ENCODE assay signal across 22 cellular contexts in the genomic region with DNA sequence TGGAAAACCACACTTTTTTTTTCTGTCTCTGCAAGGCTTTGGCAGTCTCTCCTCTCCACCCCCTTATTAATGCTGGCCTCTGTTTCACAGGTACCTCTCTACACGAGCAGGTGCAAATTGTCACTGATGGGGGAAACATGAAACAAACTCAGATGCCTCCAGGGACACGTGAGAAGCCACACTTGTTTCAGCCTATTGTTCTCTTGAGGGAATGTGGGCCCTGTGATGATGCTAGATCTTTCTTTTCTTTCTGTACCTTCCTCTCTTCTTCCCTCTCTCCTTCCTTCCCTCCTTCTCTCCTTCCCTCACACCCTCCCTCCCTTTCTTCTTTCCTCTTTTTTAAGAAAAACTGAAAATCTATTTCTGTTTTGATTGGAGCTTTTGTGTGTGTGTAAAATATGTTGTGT. TPM values are rescaled to one million over a fixed set of nuclear protein-coding genes. Genes with fewer than 3 reads are reported as not detected.
A peak's percentile ranks its signal among the peaks of the same experiment; 100 is the strongest.
DNase-seq lines count a peak whose midpoint lies in the region; ATAC-seq and TF ChIP-seq lines count a peak whose summit lies in the region.
"Had no signal": no experiment of that assay in that cellular context is flagged by ENCODE, and none has a peak within 500 bp of the region (broad histone marks: within the 10 kb centered on the region; RNA-seq: fewer than 3 reads in every experiment).

No MANE protein-coding gene starts in this region.

- no peak overlapping the region for H2AK5ac ChIP-seq in mesenchymal stem cell (ENCODE audit: low read length, severe bottlenecking)

- intact Hi-C loops in OCI-LY7 (cut with micrococcal nuclease; ENCODE audit: unreplicated experiment) = no loop called here

- H3K9me3 ChIP-seq in OCI-LY7 (ENCODE audit: low read length) (no peaks in the 10 kb centered on the region), mesenchymal stem cell (ENCODE audit: control insufficient read depth, low read length) (no peaks in the 10 kb centered on the region)
- H3K9me3 ChIP-seq: pancreas, Peyer's patch had no signal

- H2AFZ ChIP-seq in OCI-LY7 (ENCODE audit: low read length) = peak overlapping the region; percentile 44
- no peak overlapping the region for H2AFZ ChIP-seq in mesenchymal stem cell (ENCODE audit: low read depth, low read length)

- no peak overlapping the region for H4K8ac ChIP-seq in mesenchymal stem cell (ENCODE audit: low read length)

- no peak overlapping the region for H3K18ac ChIP-seq in mesenchymal stem cell (ENCODE audit: low read depth in 1 of 2, low read length in 2 of 2)

- H2BK12ac ChIP-seq in mesenchymal stem cell (ENCODE audit: low read length in 2 of 2) = no peak overlapping the region

- no peak overlapping the region for H4K91ac ChIP-seq in mesenchymal stem cell (ENCODE audit: low read length)

- H2BK120ac ChIP-seq in mesenchymal stem cell (ENCODE audit: low read depth, low read length) = no peak overlapping the region

- WGBS in mesenchymal stem cell = 62% methylated on average over 2 of the region's 2 CpGs

- no peaks in the 10 kb centered on the region for H3K79me1 ChIP-seq in mesenchymal stem cell (replicated peaks; ENCODE audit: low read length, poor library complexity, severe bottlenecking)

- H3K9ac ChIP-seq in mesenchymal stem cell (ENCODE audit: low read length) = no peak overlapping the region

- H2BK5ac ChIP-seq in mesenchymal stem cell (ENCODE audit: low read depth, low read length, poor library complexity, severe bottlenecking) = no peak overlapping the region

- H3K79me2 ChIP-seq in OCI-LY7 (ENCODE audit: insufficient read depth, low read depth, low read length) = peaks cover 8% of the 10 kb centered on the region; the same call in 1 of the 2 replicates

- no TSS peak for BruUV-seq in OCI-LY7 (replicated peaks; lab: Mats Ljungman, UMichigan)

- peak overlapping the region; percentile 58 for H3K4me2 ChIP-seq in OCI-LY7 (ENCODE audit: low read length)
- H3K4me2 ChIP-seq in mesenchymal stem cell (ENCODE audit: low read length, poor library complexity, severe bottlenecking) = no peak overlapping the region
- H3K4me2 ChIP-seq: GM23338 had no signal

- ATAC-seq in GM18519 (IDR thresholded peaks at IDR 0.05; ENCODE audit: low FRiP score, unreplicated experiment) = no peak
- ATAC-seq: left lobe of liver, pancreas, right cardiac atrium had no signal

- H3K4me3 ChIP-seq in GM12865 (ENCODE audit: low read depth, low read length) (no peak overlapping the region), OCI-LY7 (ENCODE audit: low read depth, low read length, poor library complexity, severe bottlenecking) (no peak overlapping the region), mesenchymal stem cell (ENCODE audit: insufficient read depth in 1 of 2, low read depth in 1 of 2, low read length in 2 of 2) (no peak overlapping the region)
- H3K4me3 ChIP-seq: GM23338, pancreas, Peyer's patch, SJSA1 had no signal

- CTCF ChIA-PET in OCI-LY7 (lab: Charles Lee; ENCODE audit: unreplicated experiment) (no interaction called here), HEK293T (lab: Yijun Ruan, JAX) (interaction anchor here (0.6 kb wide), 1 partner anchor 47 kb away, joined by 7 read pairs; no protein-coding TSS in a partner anchor)

- H3K4me1 ChIP-seq in OCI-LY7 (ENCODE audit: insufficient read depth, low read length, poor library complexity, severe bottlenecking) (peaks cover 25% of the 10 kb centered on the region), mesenchymal stem cell (ENCODE audit: control insufficient read depth, insufficient read depth, low read depth, low read length) (peaks cover under 1% of the 10 kb centered on the region)
- H3K4me1 ChIP-seq: Peyer's patch had no signal

- peak; percentile 71 for DNase-seq in COR-L47 (lab: John Stamatoyannopoulos, UW)
- peak; percentile 39 for DNase-seq in GM12865 (ENCODE audit: low read depth)
- DNase-seq in NCI-H187 (lab: John Stamatoyannopoulos, UW) = peak; percentile 25 to 49
- peak; percentile 68 for DNase-seq in OCI-LY7 (ENCODE audit: low spot score)
- no peak for DNase-seq in HEK293T (ENCODE audit: extremely low spot score)
- no peak for DNase-seq in mesenchymal stem cell
- DNase-seq in erythroblast (lab: John Stamatoyannopoulos, UW) = no peak
- DNase-seq: activated CD4-positive, alpha-beta T cell treated with anti-CD3 and anti-CD28 coated beads for 48 hours; activated naive CD8-positive, alpha-beta T cell treated with anti-CD3 and anti-CD28 coated beads, Interleukin-2, amount 10 ng/mL, durations not matched to agents 7 days and 5 days; CD4-positive, alpha-beta memory T cell; DMS153; naive thymus-derived CD8-positive, alpha-beta T cell; NCI-H2227 treated with DMSO at 0.1 percent for 48 hours; pancreas; Peyer's patch; right cardiac atrium; stimulated activated CD4-positive, alpha-beta T cell treated with anti-CD3 and anti-CD28 coated beads, Interleukin-4, amount 100 ng/mL, for 4 hours; trophoblast cell had no signal

- no peak overlapping the region for H3K4ac ChIP-seq in mesenchymal stem cell (ENCODE audit: low read depth in 1 of 2, low read length in 2 of 2)

- POLR2A ChIA-PET in OCI-LY7 (lab: Charles Lee) (interaction anchor here (0.6 kb wide), 2 partner anchors 245 to 298 kb away, joined by 3 to 9 read pairs; no protein-coding TSS in a partner anchor), HEK293T (lab: Yijun Ruan, JAX) (no interaction called here)

- no peaks in the 10 kb centered on the region for H3K9me2 ChIP-seq in OCI-LY7 (ENCODE audit: insufficient read depth, low read length)

- no peaks in the 10 kb centered on the region for H3K27me3 ChIP-seq in mesenchymal stem cell (ENCODE audit: control insufficient read depth in 1 of 2, insufficient read depth in 1 of 2, low read length in 2 of 2)
- H3K27me3 ChIP-seq: pancreas, Peyer's patch, SJSA1 had no signal

- no peaks in the 10 kb centered on the region for H3K36me3 ChIP-seq in OCI-LY7 (ENCODE audit: insufficient read depth, low read length)
- no peaks in the 10 kb centered on the region for H3K36me3 ChIP-seq in mesenchymal stem cell (ENCODE audit: control insufficient read depth in 1 of 2, insufficient read depth in 2 of 2, low read depth in 1 of 2, low read length in 2 of 2)
- H3K36me3 ChIP-seq: pancreas, Peyer's patch, SJSA1 had no signal

- H3K27ac ChIP-seq in OCI-LY7 (ENCODE audit: low read depth, low read length, poor library complexity, severe bottlenecking) (peak overlapping the region; percentile 51), mesenchymal stem cell (ENCODE audit: low read length, poor library complexity, severe bottlenecking) (no peak overlapping the region)
- H3K27ac ChIP-seq: pancreas, Peyer's patch, SJSA1 had no signal

- no peak overlapping the region for H3K23ac ChIP-seq in mesenchymal stem cell (ENCODE audit: low read length in 2 of 2)

- H4K20me1 ChIP-seq in OCI-LY7 (ENCODE audit: insufficient read depth, low read length) = no peaks in the 10 kb centered on the region

- TF ChIP-seq POLR2A in erythroblast (IDR thresholded peaks at IDR 0.05; ENCODE audit: low read length) = no peak

- no peak overlapping the region for H2BK15ac ChIP-seq in mesenchymal stem cell (ENCODE audit: low read depth, poor library complexity, severe bottlenecking)

- H3K14ac ChIP-seq in mesenchymal stem cell (ENCODE audit: low read length in 2 of 2) = no peak overlapping the region

- no peak for TF ChIP-seq CTCF in GM12865 (IDR thresholded peaks at IDR 0.05; ENCODE audit: insufficient read depth, low read depth, low read length, missing control alignments)
- TF ChIP-seq CTCF in OCI-LY7 (conservative IDR thresholded peaks at IDR 0.05; ENCODE audit: low read length) = no peak

TF ChIP-seq in HEK293T, 16 proteins besides CTCF, POLR2A, EP300 and RAD21:
- TF ChIP-seq SUZ12 (IDR thresholded peaks at IDR 0.05) (no peak), LEF1 (IDR thresholded peaks at IDR 0.05; ENCODE audit: borderline replicate concordance) (no peak), BHLHE40 (IDR thresholded peaks at IDR 0.05; ENCODE audit: borderline replicate concordance) (no peak), CTBP1 (IDR thresholded peaks at IDR 0.05; ENCODE audit: borderline replicate concordance) (no peak), TARDBP (IDR thresholded peaks at IDR 0.05) (no peak), ZNF384 (IDR thresholded peaks at IDR 0.05) (no peak), HDGF (IDR thresholded peaks at IDR 0.05; ENCODE audit: borderline replicate concordance) (no peak), NFRKB (IDR thresholded peaks at IDR 0.05) (no peak), FOXM1 (IDR thresholded peaks at IDR 0.05; ENCODE audit: borderline replicate concordance) (no peak), L3MBTL2 (conservative IDR thresholded peaks at IDR 0.05) (no peak), ELF4 (IDR thresholded peaks at IDR 0.05) (no peak), FOXA1 (IDR thresholded peaks at IDR 0.05) (no peak), ARNT (IDR thresholded peaks at IDR 0.05) (no peak), FOXK2 (IDR thresholded peaks at IDR 0.05) (no peak), SP1 (IDR thresholded peaks at IDR 0.05) (no peak)
- TF ChIP-seq, protein P1, sequence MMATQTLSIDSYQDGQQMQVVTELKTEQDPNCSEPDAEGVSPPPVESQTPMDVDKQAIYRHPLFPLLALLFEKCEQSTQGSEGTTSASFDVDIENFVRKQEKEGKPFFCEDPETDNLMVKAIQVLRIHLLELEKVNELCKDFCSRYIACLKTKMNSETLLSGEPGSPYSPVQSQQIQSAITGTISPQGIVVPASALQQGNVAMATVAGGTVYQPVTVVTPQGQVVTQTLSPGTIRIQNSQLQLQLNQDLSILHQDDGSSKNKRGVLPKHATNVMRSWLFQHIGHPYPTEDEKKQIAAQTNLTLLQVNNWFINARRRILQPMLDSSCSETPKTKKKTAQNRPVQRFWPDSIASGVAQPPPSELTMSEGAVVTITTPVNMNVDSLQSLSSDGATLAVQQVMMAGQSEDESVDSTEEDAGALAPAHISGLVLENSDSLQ (IDR thresholded peaks at IDR 0.05) = no peak

RNA-seq across cellular contexts. Expression of a gene that starts 5.7 kb away (rescaled TPM):
- total RNA-seq in OCI-LY7 (2014; rRNA removed; shearing (Covaris generic)) = 47.1 and 52.8 TPM in 2 replicates
- 51.8 and 55.4 TPM in 2 replicates for total RNA-seq in OCI-LY7 (2022)
- 2.2 TPM for polyA plus RNA-seq in mesenchymal stem cell (2013, experiment 1 of 2)
- 1.6 TPM for polyA plus RNA-seq in mesenchymal stem cell (2013, experiment 2 of 2)

Comparison
In these comparisons a context has a peak if more than half of its experiments do, and no peak if none do; other contexts are left out.
1. DNase-seq: peak in COR-L47 (single experiment), GM12865 (single experiment), NCI-H187 (2 of 2) and OCI-LY7 (single experiment); none in HEK293T (single experiment), mesenchymal stem cell (single experiment) and erythroblast (0 of 2).